In the genomic region with DNA sequence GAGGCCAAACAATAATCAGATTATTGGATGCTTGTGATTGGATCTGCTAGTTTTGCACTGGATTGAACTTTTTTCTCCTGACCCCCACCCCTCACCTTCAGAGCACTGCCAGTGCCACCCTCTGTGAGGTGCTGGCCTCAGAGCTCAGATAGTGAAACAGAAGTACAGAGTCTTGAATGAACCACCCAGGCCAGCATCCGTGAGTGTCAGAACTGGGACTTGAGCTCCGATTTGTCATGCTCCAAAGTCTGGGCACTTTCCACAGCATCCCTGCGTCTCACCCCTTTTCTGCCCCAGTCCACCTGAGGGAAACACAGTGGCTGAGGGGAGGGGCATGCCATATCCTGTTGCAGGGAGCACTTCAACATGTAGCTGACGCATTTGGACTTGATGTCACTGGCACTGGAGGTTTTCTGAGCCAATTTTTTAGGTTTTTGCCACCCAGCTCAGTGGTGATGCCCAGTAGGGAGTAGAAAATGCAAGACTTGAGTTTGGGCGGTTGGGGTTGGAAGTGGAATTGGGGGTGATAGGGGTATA, we compare ENCODE assay signal across 1 cellular context.
TF ChIP-seq lines count a peak whose summit lies in the region.

No MANE protein-coding gene starts in this region.

TF ChIP-seq in IMR-90, 13 proteins besides CTCF, POLR2A, EP300 and RAD21:
- TF ChIP-seq MXI1 (IDR thresholded peaks at IDR 0.05; ENCODE audit: borderline replicate concordance, low read depth, low read length) (no peak), CEBPB (IDR thresholded peaks at IDR 0.05; ENCODE audit: low read depth, low read length) (no peak), RFX5 (IDR thresholded peaks at IDR 0.05; ENCODE audit: low read depth, low read length) (no peak), CHD1 (IDR thresholded peaks at IDR 0.05; ENCODE audit: low read depth, low read length) (no peak), SMC3 (IDR thresholded peaks at IDR 0.05; ENCODE audit: low read depth, low read length) (no peak), MAFK (IDR thresholded peaks at IDR 0.05; ENCODE audit: low read depth, low read length) (no peak), BHLHE40 (IDR thresholded peaks at IDR 0.05; ENCODE audit: low read depth, low read length) (no peak), NFE2L2 (IDR thresholded peaks at IDR 0.05; ENCODE audit: low read depth, low read length) (no peak), MAZ (IDR thresholded peaks at IDR 0.05; ENCODE audit: borderline replicate concordance, low read depth, low read length) (no peak), RCOR1 (IDR thresholded peaks at IDR 0.05; ENCODE audit: insufficient replicate concordance, low read length) (no peak)
- TF ChIP-seq, protein P1, sequence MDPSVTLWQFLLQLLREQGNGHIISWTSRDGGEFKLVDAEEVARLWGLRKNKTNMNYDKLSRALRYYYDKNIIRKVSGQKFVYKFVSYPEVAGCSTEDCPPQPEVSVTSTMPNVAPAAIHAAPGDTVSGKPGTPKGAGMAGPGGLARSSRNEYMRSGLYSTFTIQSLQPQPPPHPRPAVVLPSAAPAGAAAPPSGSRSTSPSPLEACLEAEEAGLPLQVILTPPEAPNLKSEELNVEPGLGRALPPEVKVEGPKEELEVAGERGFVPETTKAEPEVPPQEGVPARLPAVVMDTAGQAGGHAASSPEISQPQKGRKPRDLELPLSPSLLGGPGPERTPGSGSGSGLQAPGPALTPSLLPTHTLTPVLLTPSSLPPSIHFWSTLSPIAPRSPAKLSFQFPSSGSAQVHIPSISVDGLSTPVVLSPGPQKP (IDR thresholded peaks at IDR 0.05; ENCODE audit: borderline replicate concordance, low read depth, low read length) = no peak
- TF ChIP-seq, protein P2, sequence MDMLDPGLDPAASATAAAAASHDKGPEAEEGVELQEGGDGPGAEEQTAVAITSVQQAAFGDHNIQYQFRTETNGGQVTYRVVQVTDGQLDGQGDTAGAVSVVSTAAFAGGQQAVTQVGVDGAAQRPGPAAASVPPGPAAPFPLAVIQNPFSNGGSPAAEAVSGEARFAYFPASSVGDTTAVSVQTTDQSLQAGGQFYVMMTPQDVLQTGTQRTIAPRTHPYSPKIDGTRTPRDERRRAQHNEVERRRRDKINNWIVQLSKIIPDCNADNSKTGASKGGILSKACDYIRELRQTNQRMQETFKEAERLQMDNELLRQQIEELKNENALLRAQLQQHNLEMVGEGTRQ (IDR thresholded peaks at IDR 0.05; ENCODE audit: low read depth, low read length) = no peak
